18 cellular contexts compared by ENCODE assay signal in genomic region chr12:3314306-3314663, GRCh38.
DNase-seq lines count a peak whose midpoint lies in the region; ATAC-seq and TF ChIP-seq lines count a peak whose summit lies in the region.
"Had no signal": no experiment of that assay in that cellular context is flagged by ENCODE, and none has a peak within 500 bp of the region (broad histone marks: within the 10 kb centered on the region; RNA-seq: fewer than 3 reads in every experiment).

No MANE protein-coding gene starts in this region.

- no peak overlapping the region for H2BK120ac ChIP-seq in IMR-90 (ENCODE audit: low read depth, low read length)

- no peaks in the 10 kb centered on the region for H3F3A ChIP-seq in smooth muscle cell (ENCODE audit: low read depth)

- H3K9me1 ChIP-seq in IMR-90 (ENCODE audit: insufficient read depth, low read length), result peaks cover 7% of the 10 kb centered on the region; the same call in 1 of the 2 replicates

- H2AK5ac ChIP-seq in IMR-90 (ENCODE audit: low read depth, low read length), result peak overlapping the region; percentile 15; the same call in 1 of the 2 replicates

- no peak for TF ChIP-seq RAD21 in IMR-90 (IDR thresholded peaks at IDR 0.05; ENCODE audit: low read length)

- no peaks in the 10 kb centered on the region for H3K9me3 ChIP-seq in IMR-90 (ENCODE audit: control insufficient read depth, insufficient read depth, low read length)
- H3K9me3 ChIP-seq in WERI-Rb-1 (ENCODE audit: severe bottlenecking), result no peaks in the 10 kb centered on the region
- H3K9me3 ChIP-seq in smooth muscle cell (replicated peaks; ENCODE audit: low read depth), result no peaks in the 10 kb centered on the region
- H3K9me3 ChIP-seq in hepatocyte (ENCODE audit: low read depth), result no peaks in the 10 kb centered on the region
- H3K9me3 ChIP-seq: gastrocnemius medialis, tibial nerve had no signal

- H3K27me3 Mint-ChIP-seq in progenitor cell of endocrine pancreas, result peaks cover 38% of the 10 kb centered on the region

- WGBS in IMR-90 (ENCODE audit: extremely low coverage in 2 of 2, insufficient read length in 1 of 2), 2 experiments, result 80% methylated on average over 1 of the region's 5 CpGs; no CpG with 5 or more reads in 1 of the 2 experiments
- WGBS in smooth muscle cell (ENCODE audit: low lambda C conversion rate), result 69% methylated on average over 5 of the region's 5 CpGs
- WGBS in hepatocyte (ENCODE audit: low lambda C conversion rate, missing lambda C conversion rate), result 85% methylated on average over 5 of the region's 5 CpGs

- H3K27ac Mint-ChIP-seq in progenitor cell of endocrine pancreas, result no peak overlapping the region
- H3K27ac Mint-ChIP-seq: activated CD8-positive, alpha-beta T cell treated with anti-CD3 and anti-CD28 coated beads, Interleukin-2, amount 10 ng/mL, durations not matched to agents 7 days and 5 days; memory B cell; stimulated activated naive CD8-positive, alpha-beta T cell treated with anti-CD3 and anti-CD28 coated beads, Interleukin-15, Interleukin-2, amounts not matched to agents 100 ng/mL and 50 ng/mL, for 24 hours had no signal

- H3K36me3 Mint-ChIP-seq in progenitor cell of endocrine pancreas (ENCODE audit: insufficient read depth), result no peaks in the 10 kb centered on the region
- H3K36me3 Mint-ChIP-seq: CD4-positive, alpha-beta memory T cell; memory B cell; naive thymus-derived CD4-positive, alpha-beta T cell had no signal

- ATAC-seq in IMR-90 (ENCODE audit: low read depth), result no peak
- ATAC-seq: gastrocnemius medialis; naive thymus-derived CD4-positive, alpha-beta T cell had no signal

- intact Hi-C loops in IMR-90 (cut with micrococcal nuclease), result no loop called here

- no peak overlapping the region for H3K14ac ChIP-seq in IMR-90 (replicated peaks; ENCODE audit: low read depth, low read length)

- POLR2A ChIA-PET in IMR-90 (lab: Charles Lee; ENCODE audit: unreplicated experiment), result no interaction called here

- no peak overlapping the region for H2BK15ac ChIP-seq in IMR-90 (ENCODE audit: low read depth, low read length)

- H3K27ac ChIP-seq in IMR-90 (ENCODE audit: insufficient read depth, low read length) (no peak overlapping the region), WERI-Rb-1 (no peak overlapping the region; the same call in 1 of the 2 replicates), smooth muscle cell (ENCODE audit: low read depth) (no peak overlapping the region), hepatocyte (no peak overlapping the region)
- H3K27ac ChIP-seq: gastrocnemius medialis, tibial nerve had no signal

- peak overlapping the region in 1 of 2 experiments; percentile 50; a peak in 1 of 4 replicates for H4K8ac ChIP-seq in IMR-90 (ENCODE audit: low read depth in 2 of 2, low read length in 2 of 2)

- H3K36me3 ChIP-seq in IMR-90 (ENCODE audit: control insufficient read depth, insufficient read depth, low read length) (no peaks in the 10 kb centered on the region), WERI-Rb-1 (no peaks in the 10 kb centered on the region; the same call in 1 of the 2 replicates), smooth muscle cell (ENCODE audit: low read depth) (no peaks in the 10 kb centered on the region), hepatocyte (replicated peaks; ENCODE audit: insufficient read depth, low read depth) (no peaks in the 10 kb centered on the region)
- H3K36me3 ChIP-seq: gastrocnemius medialis, tibial nerve had no signal

- no peak overlapping the region; the same call in 1 of the 2 replicates for H3K18ac ChIP-seq in IMR-90 (ENCODE audit: low read depth, low read length)

- H3K4me3 ChIP-seq in IMR-90 (ENCODE audit: insufficient read depth, low read depth, low read length) (no peak overlapping the region), WERI-Rb-1 (ENCODE audit: low read depth, low read length) (no peak overlapping the region), smooth muscle cell (no peak overlapping the region), hepatocyte (no peak overlapping the region)
- H3K4me3 ChIP-seq: gastrocnemius medialis, tibial nerve had no signal

- DNase-seq in COLO668 (lab: John Stamatoyannopoulos, UW; ENCODE audit: unreplicated experiment) (peak; percentile 7), IMR-90 (no peak), WERI-Rb-1 (no peak), iPS-NIHi11 (ENCODE audit: low spot score) (peak; percentile 53), smooth muscle cell (lab: John Stamatoyannopoulos, UW; ENCODE audit: unreplicated experiment) (no peak), T-helper 9 cell (no peak), hepatocyte (ENCODE audit: low spot score) (no peak), progenitor cell of endocrine pancreas (ENCODE audit: low spot score, unreplicated experiment) (no peak)
- DNase-seq: activated naive CD4-positive, alpha-beta T cell treated with Interleukin-2 at 50 U/mL for 16 hours; amniotic stem cell; gastrocnemius medialis; NCI-H1436 treated with DMSO at 0.1 percent for 48 hours had no signal

- in situ Hi-C loops in IMR-90 (cut with MboI; ENCODE audit: low sequenced_read_pairs), result loop anchor here (10.0 kb wide), 1 partner anchor 481 kb away; no protein-coding TSS in a partner anchor

- H3K56ac ChIP-seq in IMR-90 (ENCODE audit: extremely low read depth, insufficient read depth, low read length), result no peak overlapping the region

- H3K4ac ChIP-seq in IMR-90 (ENCODE audit: low read depth, low read length), result peak overlapping the region; percentile 40

- TF ChIP-seq POLR2A in IMR-90 (IDR thresholded peaks at IDR 0.05; ENCODE audit: low read depth, low read length), result no peak

- H4K5ac ChIP-seq in IMR-90 (ENCODE audit: low read depth, low read length), result no peak overlapping the region

- CTCF ChIA-PET in IMR-90 (lab: Yijun Ruan, JAX), result interaction anchor here (2.1 kb wide), 1 partner anchor 14 kb away, joined by 25 read pairs; no protein-coding TSS in a partner anchor

- no peak overlapping the region for H2BK20ac ChIP-seq in IMR-90 (ENCODE audit: low read depth, low read length)

- BruUV-seq in IMR-90 (replicated peaks; lab: Mats Ljungman, UMichigan), result no TSS peak

- no peaks in the 10 kb centered on the region for H3K79me1 ChIP-seq in IMR-90 (ENCODE audit: low read depth in 1 of 2, low read length in 2 of 2)

- H3K9me2 ChIP-seq in hepatocyte (replicated peaks; ENCODE audit: insufficient read depth), result no peaks in the 10 kb centered on the region

- dilution Hi-C loops in IMR-90 (cut with HindIII; ENCODE audit: low sequenced_read_pairs, unreplicated experiment), result no loop called here

- peaks cover 38% of the 10 kb centered on the region for H3K27me3 ChIP-seq in IMR-90 (ENCODE audit: control insufficient read depth, insufficient read depth, low read length)
- H3K27me3 ChIP-seq in WERI-Rb-1 (ENCODE audit: insufficient read depth, low read depth, severe bottlenecking), result no peaks in the 10 kb centered on the region
- peaks cover 10% of the 10 kb centered on the region for H3K27me3 ChIP-seq in smooth muscle cell (ENCODE audit: low read depth)
- H3K27me3 ChIP-seq in hepatocyte, result no peaks in the 10 kb centered on the region
- H3K27me3 ChIP-seq: gastrocnemius medialis, tibial nerve had no signal

- no peak overlapping the region for H3K4me3 Mint-ChIP-seq in progenitor cell of endocrine pancreas (ENCODE audit: low read depth)
- H3K4me3 Mint-ChIP-seq: activated CD8-positive, alpha-beta T cell treated with anti-CD3 and anti-CD28 coated beads, Interleukin-2, amount 10 ng/mL, durations not matched to agents 7 days and 5 days; CD4-positive, alpha-beta memory T cell; memory B cell; naive thymus-derived CD4-positive, alpha-beta T cell; stimulated activated naive CD8-positive, alpha-beta T cell treated with anti-CD3 and anti-CD28 coated beads, Interleukin-15, Interleukin-2, amounts not matched to agents 100 ng/mL and 50 ng/mL, for 24 hours had no signal

- no peaks in the 10 kb centered on the region for H3K9me3 Mint-ChIP-seq in progenitor cell of endocrine pancreas (ENCODE audit: low read depth)
- H3K9me3 Mint-ChIP-seq: memory B cell; naive thymus-derived CD4-positive, alpha-beta T cell; stimulated activated naive CD8-positive, alpha-beta T cell treated with anti-CD3 and anti-CD28 coated beads, Interleukin-15, Interleukin-2, amounts not matched to agents 100 ng/mL and 50 ng/mL, for 24 hours had no signal

- H2AK9ac ChIP-seq in IMR-90 (replicated peaks; ENCODE audit: low read depth, low read length, poor library complexity), result no peak overlapping the region

- H2BK5ac ChIP-seq in IMR-90 (ENCODE audit: low read depth, low read length, poor library complexity, severe bottlenecking), result peak overlapping the region; percentile 25

- no peak overlapping the region for H3K23ac ChIP-seq in IMR-90 (ENCODE audit: low read depth, low read length)

- H2AFZ ChIP-seq in IMR-90 (replicated peaks; ENCODE audit: low read length, poor library complexity) (peak overlapping the region; percentile 60), smooth muscle cell (ENCODE audit: low read depth) (no peak overlapping the region), hepatocyte (no peak overlapping the region)

- H3K4me1 ChIP-seq in IMR-90 (ENCODE audit: control insufficient read depth, insufficient read depth, low read length) (peaks cover 6% of the 10 kb centered on the region; the same call in 1 of the 2 replicates), smooth muscle cell (ENCODE audit: low read depth) (no peaks in the 10 kb centered on the region), hepatocyte (ENCODE audit: insufficient read depth) (no peaks in the 10 kb centered on the region)

- H3K4me1 Mint-ChIP-seq in progenitor cell of endocrine pancreas (ENCODE audit: low read depth), result peaks cover 11% of the 10 kb centered on the region
- H3K4me1 Mint-ChIP-seq: CD4-positive, alpha-beta memory T cell; memory B cell; naive thymus-derived CD4-positive, alpha-beta T cell had no signal

- no peak overlapping the region for H4K91ac ChIP-seq in IMR-90 (ENCODE audit: insufficient read depth, low read depth, low read length)

- no peak for TF ChIP-seq CTCF in IMR-90 (conservative IDR thresholded peaks at IDR 0.05; ENCODE audit: low read depth, low read length)
- 0 out of 2 replicates have a peak, but pooled peaks have one; percentile 26 for TF ChIP-seq CTCF in WERI-Rb-1 (IDR thresholded peaks at IDR 0.05; ENCODE audit: low read depth, low read length)
- no peak for TF ChIP-seq CTCF in smooth muscle cell (IDR thresholded peaks at IDR 0.05; ENCODE audit: borderline replicate concordance, insufficient read depth, poor library complexity, severe bottlenecking)
- no peak for TF ChIP-seq CTCF in hepatocyte (IDR thresholded peaks at IDR 0.05; ENCODE audit: poor library complexity)
- TF ChIP-seq CTCF in progenitor cell of endocrine pancreas (IDR thresholded peaks at IDR 0.05; ENCODE audit: unreplicated experiment), result no peak

- H3K79me2 ChIP-seq in smooth muscle cell (ENCODE audit: low read depth) (no peaks in the 10 kb centered on the region), hepatocyte (no peaks in the 10 kb centered on the region)

- H3K4me2 ChIP-seq in IMR-90 (ENCODE audit: low read depth, low read length) (no peak overlapping the region), smooth muscle cell (no peak overlapping the region), hepatocyte (no peak overlapping the region)

- no peak overlapping the region for H3K9ac ChIP-seq in IMR-90 (ENCODE audit: low read depth, low read length)
- no peak overlapping the region for H3K9ac ChIP-seq in smooth muscle cell (ENCODE audit: low read depth)

- no peaks in the 10 kb centered on the region for H4K20me1 ChIP-seq in IMR-90 (ENCODE audit: insufficient read depth, low read length)
- H4K20me1 ChIP-seq in smooth muscle cell (ENCODE audit: low read depth), result no peaks in the 10 kb centered on the region
- no peaks in the 10 kb centered on the region for H4K20me1 ChIP-seq in hepatocyte (ENCODE audit: insufficient read depth, poor library complexity, severe bottlenecking)

Comparison
In these comparisons a context has a peak if more than half of its experiments do, and no peak if none do; other contexts are left out.
1. DNase-seq: peak in COLO668 (single experiment) and iPS-NIHi11 (single experiment); none in IMR-90 (single experiment), WERI-Rb-1 (single experiment), smooth muscle cell (single experiment), T-helper 9 cell (single experiment), hepatocyte (single experiment) and progenitor cell of endocrine pancreas (single experiment).